Comparison of ENCODE assay signal across 8 cellular contexts in the genomic region with DNA sequence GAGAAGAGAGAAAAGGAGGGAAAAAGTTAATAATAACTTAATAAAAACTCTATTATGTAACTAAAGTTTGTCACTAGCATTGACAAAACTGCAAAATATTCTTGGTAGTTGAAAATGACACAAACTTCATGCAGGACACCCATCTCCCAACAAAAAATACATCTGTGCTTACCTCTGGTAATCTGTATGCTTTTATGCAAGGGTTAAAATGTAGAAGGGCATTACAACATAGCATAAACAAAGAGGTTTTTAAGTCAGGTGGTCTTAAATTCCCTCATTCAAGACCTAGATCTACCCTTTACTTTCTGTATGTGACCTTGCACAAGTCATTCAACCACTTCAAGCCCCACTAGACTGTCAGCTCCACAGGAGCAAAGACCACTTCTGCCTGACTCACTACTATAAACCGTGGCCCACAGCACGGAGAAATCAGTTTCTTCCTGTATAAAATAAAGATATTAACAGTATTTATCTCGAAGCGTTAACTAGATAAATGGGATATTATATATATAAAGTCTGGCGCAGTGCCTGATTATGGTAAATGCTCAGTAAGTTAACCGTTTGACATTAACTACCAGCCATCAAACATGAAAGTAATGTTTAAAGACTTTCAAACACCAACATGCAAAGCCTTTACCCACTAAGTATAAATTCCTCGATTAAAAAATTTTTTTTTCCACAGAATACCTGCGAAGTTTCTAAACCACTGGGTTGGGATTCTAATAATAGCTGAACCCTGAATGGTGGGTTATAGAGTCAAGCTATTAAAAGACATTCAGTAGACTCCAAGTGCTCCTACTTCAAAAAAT. TPM values are rescaled to one million over a fixed set of nuclear protein-coding genes. Genes with fewer than 3 reads are reported as not detected.
DNase-seq lines count a peak whose midpoint lies in the region; ATAC-seq and TF ChIP-seq lines count a peak whose summit lies in the region.

No MANE protein-coding gene starts in this region.

- H3K27me3 ChIP-seq in CD4-positive, CD25-positive, alpha-beta regulatory T cell (ENCODE audit: control insufficient read depth, insufficient read depth, low read length), result no peaks in the 10 kb centered on the region
- H3K27me3 ChIP-seq in breast epithelium (no peaks in the 10 kb centered on the region), mesendoderm (ENCODE audit: insufficient read depth, low read length, poor library complexity) (no peaks in the 10 kb centered on the region)

- peaks cover 5% of the 10 kb centered on the region for H3K27me3 Mint-ChIP-seq in CD4-positive, CD25-positive, alpha-beta regulatory T cell

- H4K8ac ChIP-seq in mesendoderm (ENCODE audit: low read depth, low read length), result no peak overlapping the region

- H3K9me3 Mint-ChIP-seq in CD4-positive, CD25-positive, alpha-beta regulatory T cell, result peaks cover 0 to 20% (median 7%) of the 10 kb centered on the region in 7 donors

- peak overlapping the region; percentile 80 for H3K4me3 ChIP-seq in CD4-positive, CD25-positive, alpha-beta regulatory T cell (ENCODE audit: low read depth, low read length)
- H3K4me3 ChIP-seq in breast epithelium (peak overlapping the region; percentile 89 to 94 (median 94)), mesendoderm (ENCODE audit: low read length) (peak overlapping the region; percentile 73)

- H3K4me1 ChIP-seq in CD4-positive, CD25-positive, alpha-beta regulatory T cell (ENCODE audit: control insufficient read depth, insufficient read depth, low read length, poor library complexity, severe bottlenecking), result peaks cover 27% of the 10 kb centered on the region
- H3K4me1 ChIP-seq in breast epithelium, result peaks cover 0 to 5% of the 10 kb centered on the region in 2 donors
- H3K4me1 ChIP-seq in mesendoderm (ENCODE audit: control insufficient read depth, low read depth, low read length), result peaks cover 4% of the 10 kb centered on the region

- peaks cover 10 to 12% of the 10 kb centered on the region in 2 experiments for H3K9me3 ChIP-seq in CD4-positive, CD25-positive, alpha-beta regulatory T cell (ENCODE audit: control insufficient read depth in 2 of 2, low read length in 2 of 2)
- peaks cover 5 to 16% of the 10 kb centered on the region in 2 donors for H3K9me3 ChIP-seq in breast epithelium

- H3K4me2 ChIP-seq in mesendoderm (ENCODE audit: low read length), result peak overlapping the region; percentile 33

- peak overlapping the region; percentile 2 to 84 (median 76) for H3K27ac Mint-ChIP-seq in CD4-positive, CD25-positive, alpha-beta regulatory T cell

- H3K27ac ChIP-seq in CD4-positive, CD25-positive, alpha-beta regulatory T cell (ENCODE audit: insufficient read depth, low read length, poor library complexity, severe bottlenecking), result peak overlapping the region; percentile 97
- H3K27ac ChIP-seq in breast epithelium (peak overlapping the region; percentile 96 to 100), mesendoderm (ENCODE audit: low read depth, low read length) (no peak overlapping the region)

- no peak overlapping the region for H2BK120ac ChIP-seq in mesendoderm (ENCODE audit: low read depth, low read length)

- peak in 2 of 3 donors; percentile 4 to 18 for DNase-seq in CD4-positive, CD25-positive, alpha-beta regulatory T cell
- DNase-seq in LHCN-M2 (ENCODE audit: low read depth), result peak; percentile 33
- no peak for DNase-seq in breast epithelium (ENCODE audit: low spot score in 2 of 2)
- DNase-seq in mesendoderm, result no peak
- no peak for DNase-seq in activated effector memory CD4-positive, alpha-beta T cell treated with Interleukin-2 at 50 U/mL for 16 hours
- no peak for DNase-seq in SKM-1 (lab: John Stamatoyannopoulos, UW; ENCODE audit: unreplicated experiment)

- H3K56ac ChIP-seq in mesendoderm (ENCODE audit: low read length), result peak overlapping the region; percentile 99

- peak overlapping the region; percentile 74 for H3K9ac ChIP-seq in mesendoderm (ENCODE audit: low read length)

- no peak overlapping the region for H2AK5ac ChIP-seq in mesendoderm (ENCODE audit: low read length)

- no peak overlapping the region for H4K5ac ChIP-seq in mesendoderm (ENCODE audit: low read length)

- ATAC-seq in CD4-positive, CD25-positive, alpha-beta regulatory T cell (ENCODE audit: low read depth in 2 of 2), result no peak
- ATAC-seq in HG03175 (IDR thresholded peaks at IDR 0.05; ENCODE audit: unreplicated experiment) (no peak), HG02852 (IDR thresholded peaks at IDR 0.05; ENCODE audit: unreplicated experiment) (no peak)

- H3K23ac ChIP-seq in mesendoderm (ENCODE audit: low read length), result no peak overlapping the region

- peaks cover 26% of the 10 kb centered on the region for H3K36me3 Mint-ChIP-seq in CD4-positive, CD25-positive, alpha-beta regulatory T cell

- TF ChIP-seq POLR2A in breast epithelium (IDR thresholded peaks at IDR 0.05), result no peak

- TF ChIP-seq CTCF in breast epithelium (IDR thresholded peaks at IDR 0.05), result no peak

- H3K4ac ChIP-seq in mesendoderm (ENCODE audit: low read depth, low read length), result no peak overlapping the region

- intact Hi-C loops in breast epithelium (cut with DNase I; ENCODE audit: low total_unique reads), result no loop called here

- H3K79me1 ChIP-seq in mesendoderm (ENCODE audit: low read length), result peaks cover 5% of the 10 kb centered on the region

- H3K4me1 Mint-ChIP-seq in CD4-positive, CD25-positive, alpha-beta regulatory T cell, result peaks cover 24 to 46% (median 37%) of the 10 kb centered on the region in 4 donors

- H2BK5ac ChIP-seq in mesendoderm (ENCODE audit: low read length), result no peak overlapping the region

- peaks cover 6% of the 10 kb centered on the region for H3K79me2 ChIP-seq in mesendoderm (ENCODE audit: control insufficient read depth, insufficient read depth, low read length)

- WGBS in mesendoderm (ENCODE audit: extremely low coverage, insufficient coverage, low lambda C conversion rate), result no CpG with 5 or more reads among the region's 8 CpGs

- peak overlapping the region; percentile 87 to 95 (median 90) for H3K4me3 Mint-ChIP-seq in CD4-positive, CD25-positive, alpha-beta regulatory T cell

- H3K36me3 ChIP-seq in CD4-positive, CD25-positive, alpha-beta regulatory T cell (ENCODE audit: control insufficient read depth, insufficient read depth, low read length), result no peaks in the 10 kb centered on the region
- H3K36me3 ChIP-seq in breast epithelium (no peaks in the 10 kb centered on the region), mesendoderm (ENCODE audit: control insufficient read depth, insufficient read depth, low read length) (no peaks in the 10 kb centered on the region)

- no peak overlapping the region for H2BK15ac ChIP-seq in mesendoderm (replicated peaks; ENCODE audit: low read depth)

- H3K18ac ChIP-seq in mesendoderm (ENCODE audit: low read length), result peak overlapping the region; percentile 86

RNA-seq across cellular contexts. Expression of a gene that starts 2.0 kb away (rescaled TPM):
- 27.7 TPM for total RNA-seq in CD4-positive, CD25-positive, alpha-beta regulatory T cell
- 10 to 100 TPM in 1 of 4 donors, 1 to 10 TPM in 3; 3.8 to 14.0 (median 5.7) TPM for polyA plus RNA-seq in CD4-positive, CD25-positive, alpha-beta regulatory T cell
- total RNA-seq in LHCN-M2 (2014; rRNA removed) (17.4 and 23.4 TPM in 2 replicates), breast epithelium (10 to 100 TPM; 22.6 to 31.3 (median 28.8) TPM)
- polyA plus RNA-seq in LHCN-M2 (2012), result 6.0 TPM
- 1.7 TPM for polyA plus RNA-seq in mesendoderm (2013, experiment 1 of 2)
- 1.8 TPM for polyA plus RNA-seq in mesendoderm (2013, experiment 2 of 2)

Comparison
In these comparisons a context has a peak if more than half of its experiments do, and no peak if none do; other contexts are left out.
1. DNase-seq: peak in CD4-positive, CD25-positive, alpha-beta regulatory T cell (2 of 3) and LHCN-M2 (single experiment); none in breast epithelium (0 of 2), mesendoderm (single experiment), activated effector memory CD4-positive, alpha-beta T cell treated with Interleukin-2 at 50 U/mL for 16 hours (single experiment) and SKM-1 (single experiment).
2. Peak in every context shown above with its lines, with median percentiles within 50 percentile points of each other: H3K4me3 ChIP-seq.